In the genomic region with DNA sequence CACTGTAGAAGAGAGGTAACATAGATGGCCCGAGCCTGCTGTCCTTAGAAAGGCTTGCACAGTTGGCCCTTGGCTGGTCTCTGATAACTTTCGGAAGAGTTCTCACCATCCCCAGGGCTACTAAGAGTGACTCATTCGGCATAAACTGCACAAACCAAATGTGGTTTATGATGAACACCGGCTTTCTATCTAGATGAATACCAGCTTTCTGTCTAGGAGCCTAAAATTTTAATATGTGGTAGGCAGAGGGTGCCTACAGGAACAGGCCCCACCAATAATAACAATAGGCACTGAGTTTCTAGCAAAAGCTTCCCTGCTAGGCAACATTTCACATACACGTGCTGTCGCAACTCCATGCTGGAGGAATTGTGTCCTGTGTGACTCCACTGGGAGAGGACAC, we compare ENCODE assay signal across 17 cellular contexts. TPM values are rescaled to one million over a fixed set of nuclear protein-coding genes. Genes with fewer than 3 reads are reported as not detected.
DNase-seq lines count a peak whose midpoint lies in the region; ATAC-seq and TF ChIP-seq lines count a peak whose summit lies in the region.
"Had no signal": no experiment of that assay in that cellular context is flagged by ENCODE, and none has a peak within 500 bp of the region (broad histone marks: within the 10 kb centered on the region; RNA-seq: fewer than 3 reads in every experiment).

No MANE protein-coding gene starts in this region.

- no peak overlapping the region for H2BK120ac ChIP-seq in IMR-90 (ENCODE audit: low read depth, low read length)

- H3K27ac ChIP-seq in IMR-90 (ENCODE audit: insufficient read depth, low read length), result no peak overlapping the region
- H3K27ac ChIP-seq in brain microvascular endothelial cell, result peak overlapping the region; percentile 14
- H3K27ac ChIP-seq in osteoblast (ENCODE audit: low read depth, low read length), result peak overlapping the region; percentile 84
- H3K27ac ChIP-seq: Peyer's patch, suprapubic skin, WERI-Rb-1 had no signal

- H3K79me1 ChIP-seq in IMR-90 (ENCODE audit: low read depth in 1 of 2, low read length in 2 of 2), result peaks cover 14 to 60% of the 10 kb centered on the region in 2 experiments

- no peak overlapping the region for H3K4ac ChIP-seq in IMR-90 (ENCODE audit: low read depth, low read length)

- H2BK5ac ChIP-seq in IMR-90 (ENCODE audit: low read depth, low read length, poor library complexity, severe bottlenecking), result no peak overlapping the region

- no peak overlapping the region for H3K18ac ChIP-seq in IMR-90 (ENCODE audit: low read depth, low read length)

- no peak for TF ChIP-seq CTCF in IMR-90 (conservative IDR thresholded peaks at IDR 0.05; ENCODE audit: low read depth, low read length)
- no peak for TF ChIP-seq CTCF in brain microvascular endothelial cell (IDR thresholded peaks at IDR 0.05; ENCODE audit: low read depth, low read length, missing control alignments)
- TF ChIP-seq CTCF in osteoblast (IDR thresholded peaks at IDR 0.05; ENCODE audit: extremely low read depth, low read depth, low read length), result no peak

- in situ Hi-C loops in IMR-90 (cut with MboI; ENCODE audit: low sequenced_read_pairs), result no loop called here
- in situ Hi-C loops in brain microvascular endothelial cell (cut with HindIII; ENCODE audit: low pct_ligation_motif_present, low sequenced_read_pairs), result no loop called here

- no peak overlapping the region for H3K9ac ChIP-seq in IMR-90 (ENCODE audit: low read depth, low read length)

- H3K79me2 ChIP-seq in osteoblast (ENCODE audit: insufficient read depth, low read length), result peaks cover 73% of the 10 kb centered on the region

- H2BK20ac ChIP-seq in IMR-90 (ENCODE audit: low read depth, low read length), result no peak overlapping the region

- H3K4me1 ChIP-seq in IMR-90 (ENCODE audit: control insufficient read depth, insufficient read depth, low read length) (peaks cover 3% of the 10 kb centered on the region), osteoblast (ENCODE audit: insufficient read depth, low read length) (peaks cover 24% of the 10 kb centered on the region)
- H3K4me1 ChIP-seq: Peyer's patch, suprapubic skin had no signal

- H4K91ac ChIP-seq in IMR-90 (ENCODE audit: insufficient read depth, low read depth, low read length), result no peak overlapping the region

- H4K20me1 ChIP-seq in IMR-90 (ENCODE audit: insufficient read depth, low read length) (peaks cover 67% of the 10 kb centered on the region), osteoblast (ENCODE audit: insufficient read depth, low read length) (peaks cover 50% of the 10 kb centered on the region)

- intact Hi-C loops in IMR-90 (cut with micrococcal nuclease), result no loop called here

- no peak overlapping the region for H3K56ac ChIP-seq in IMR-90 (ENCODE audit: extremely low read depth, insufficient read depth, low read length)

- TF ChIP-seq POLR2A in IMR-90 (IDR thresholded peaks at IDR 0.05; ENCODE audit: low read depth, low read length), result no peak

- H2AFZ ChIP-seq in IMR-90 (replicated peaks; ENCODE audit: low read length, poor library complexity), result no peak overlapping the region
- H2AFZ ChIP-seq in osteoblast (ENCODE audit: low read length), result no peak overlapping the region

- no CpG with 5 or more reads among the region's 6 CpGs for WGBS in IMR-90 (ENCODE audit: extremely low coverage in 2 of 2, insufficient read length in 1 of 2), 2 experiments

- H3K36me3 ChIP-seq in IMR-90 (ENCODE audit: control insufficient read depth, insufficient read depth, low read length) (peaks cover 28% of the 10 kb centered on the region), brain microvascular endothelial cell (replicated peaks) (peaks cover 9% of the 10 kb centered on the region), osteoblast (ENCODE audit: insufficient read depth, low read length) (peaks cover 16% of the 10 kb centered on the region)

- no peak overlapping the region for H3K4me3 ChIP-seq in IMR-90 (ENCODE audit: insufficient read depth, low read depth, low read length)
- no peak overlapping the region for H3K4me3 ChIP-seq in brain microvascular endothelial cell (ENCODE audit: low read depth, low read length)
- no peak overlapping the region for H3K4me3 ChIP-seq in osteoblast (ENCODE audit: insufficient read depth, low read length)
- H3K4me3 ChIP-seq: GM12878, Peyer's patch, suprapubic skin had no signal

- no peak overlapping the region for H2BK15ac ChIP-seq in IMR-90 (ENCODE audit: low read depth, low read length)

- dilution Hi-C loops in IMR-90 (cut with HindIII; ENCODE audit: low sequenced_read_pairs, unreplicated experiment), result no loop called here

- no peak overlapping the region for H4K5ac ChIP-seq in IMR-90 (ENCODE audit: low read depth, low read length)

- H3K27me3 ChIP-seq in IMR-90 (ENCODE audit: control insufficient read depth, insufficient read depth, low read length) (no peaks in the 10 kb centered on the region), brain microvascular endothelial cell (replicated peaks) (no peaks in the 10 kb centered on the region), osteoblast (ENCODE audit: insufficient read depth, low read length) (no peaks in the 10 kb centered on the region)
- H3K27me3 ChIP-seq: Peyer's patch, suprapubic skin had no signal

- no peak overlapping the region for H2AK5ac ChIP-seq in IMR-90 (ENCODE audit: low read depth, low read length)

- no peak overlapping the region for H3K4me2 ChIP-seq in IMR-90 (ENCODE audit: low read depth, low read length)
- peak overlapping the region; percentile 55 for H3K4me2 ChIP-seq in osteoblast (ENCODE audit: insufficient read depth, low read length)

- no peak overlapping the region for H3K23ac ChIP-seq in IMR-90 (ENCODE audit: low read depth, low read length)

- H3K9me3 ChIP-seq in IMR-90 (ENCODE audit: control insufficient read depth, insufficient read depth, low read length) (no peaks in the 10 kb centered on the region), osteoblast (ENCODE audit: low read depth, low read length) (no peaks in the 10 kb centered on the region)
- H3K9me3 ChIP-seq: Peyer's patch, suprapubic skin had no signal

- no peak for TF ChIP-seq RAD21 in IMR-90 (IDR thresholded peaks at IDR 0.05; ENCODE audit: low read length)

- ATAC-seq in IMR-90 (ENCODE audit: low read depth) (peak; percentile 74), GM19395 (IDR thresholded peaks at IDR 0.05; ENCODE audit: unreplicated experiment) (no peak)
- ATAC-seq: activated CD8-positive, alpha-beta T cell treated with anti-CD3 and anti-CD28 coated beads, Interleukin-2, amount 10 ng/mL, durations not matched to agents 7 days and 5 days; GM12878 had no signal

- H2AK9ac ChIP-seq in IMR-90 (replicated peaks; ENCODE audit: low read depth, low read length, poor library complexity), result no peak overlapping the region

- peaks cover 12% of the 10 kb centered on the region; the same call in 1 of the 2 replicates for H3K9me1 ChIP-seq in IMR-90 (ENCODE audit: insufficient read depth, low read length)

- CTCF ChIA-PET in IMR-90 (lab: Yijun Ruan, JAX), result no interaction called here

- BruUV-seq in IMR-90 (replicated peaks; lab: Mats Ljungman, UMichigan), result no TSS peak

- POLR2A ChIA-PET in IMR-90 (lab: Charles Lee; ENCODE audit: unreplicated experiment), result no interaction called here

- no peak overlapping the region for H4K8ac ChIP-seq in IMR-90 (ENCODE audit: low read depth in 2 of 2, low read length in 2 of 2)

- 0 out of 2 replicates have a peak overlapping the region, but pooled peaks have one; percentile 21 for H3K14ac ChIP-seq in IMR-90 (replicated peaks; ENCODE audit: low read depth, low read length)

- DNase-seq in EL, result peak; percentile 84
- DNase-seq in IMR-90, result peak; percentile 69
- peak; percentile 65 for DNase-seq in brain microvascular endothelial cell
- no peak for DNase-seq in osteoblast (ENCODE audit: insufficient read length, low spot score, missing footprints)
- DNase-seq in NCI-H526 treated with DMSO at 0.1 percent for 48 hours (lab: John Stamatoyannopoulos, UW), result no peak
- no peak for DNase-seq in activated T-cell treated with anti-CD3 and anti-CD28 coated beads, Interleukin-2, amount 50 U/mL, for 48 hours
- DNase-seq: activated CD8-positive, alpha-beta T cell treated with anti-CD3 and anti-CD28 coated beads, Interleukin-2, amount 10 ng/mL, durations not matched to agents 7 days and 5 days; activated effector memory CD4-positive, alpha-beta T cell treated with anti-CD3 and anti-CD28 coated beads, Interleukin-2, amount 50 U/mL, for 16 hours; CD4-positive, alpha-beta memory T cell; DND-41; NCI-H2107; Peyer's patch; retina; WERI-Rb-1 had no signal

TF ChIP-seq in IMR-90, 13 proteins besides CTCF, POLR2A, EP300 and RAD21:
- TF ChIP-seq FOS (IDR thresholded peaks at IDR 0.05; ENCODE audit: low read depth, low read length) (no peak), CHD1 (IDR thresholded peaks at IDR 0.05; ENCODE audit: low read depth, low read length) (no peak), RCOR1 (IDR thresholded peaks at IDR 0.05; ENCODE audit: insufficient replicate concordance, low read length) (no peak), SMC3 (IDR thresholded peaks at IDR 0.05; ENCODE audit: low read depth, low read length) (no peak), CEBPB (IDR thresholded peaks at IDR 0.05; ENCODE audit: low read depth, low read length) (peak; percentile 51; the same call in 1 of the 2 replicates), BHLHE40 (IDR thresholded peaks at IDR 0.05; ENCODE audit: low read depth, low read length) (no peak), MAFK (IDR thresholded peaks at IDR 0.05; ENCODE audit: low read depth, low read length) (no peak), NFE2L2 (IDR thresholded peaks at IDR 0.05; ENCODE audit: low read depth, low read length) (no peak)
- TF ChIP-seq, protein P1, sequence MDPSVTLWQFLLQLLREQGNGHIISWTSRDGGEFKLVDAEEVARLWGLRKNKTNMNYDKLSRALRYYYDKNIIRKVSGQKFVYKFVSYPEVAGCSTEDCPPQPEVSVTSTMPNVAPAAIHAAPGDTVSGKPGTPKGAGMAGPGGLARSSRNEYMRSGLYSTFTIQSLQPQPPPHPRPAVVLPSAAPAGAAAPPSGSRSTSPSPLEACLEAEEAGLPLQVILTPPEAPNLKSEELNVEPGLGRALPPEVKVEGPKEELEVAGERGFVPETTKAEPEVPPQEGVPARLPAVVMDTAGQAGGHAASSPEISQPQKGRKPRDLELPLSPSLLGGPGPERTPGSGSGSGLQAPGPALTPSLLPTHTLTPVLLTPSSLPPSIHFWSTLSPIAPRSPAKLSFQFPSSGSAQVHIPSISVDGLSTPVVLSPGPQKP (IDR thresholded peaks at IDR 0.05; ENCODE audit: borderline replicate concordance, low read depth, low read length), result no peak

RNA-seq across cellular contexts. Expression of a gene that starts 15.4 kb away (rescaled TPM):
- total RNA-seq in IMR-90 (2012; rRNA removed) (203 and 357 TPM in 2 replicates), osteoblast (114 and 122 TPM in 2 replicates)
- 67.7 and 85.5 TPM in 2 replicates for polyA plus RNA-seq in IMR-90 (2012; rRNA removed)
- polyA plus RNA-seq in IMR-90 (2012; cell fraction: cytosol; rRNA removed), result 38.0 and 70.7 TPM in 2 replicates
- polyA plus RNA-seq in IMR-90 (2012; cell fraction: nucleus; rRNA removed; ENCODE audit: low replicate concordance), result 74.1 and 206 TPM in 2 replicates

Comparison
In these comparisons a context has a peak if more than half of its experiments do, and no peak if none do; other contexts are left out.
1. DNase-seq: peak in EL (single experiment), IMR-90 (single experiment) and brain microvascular endothelial cell (single experiment); none in osteoblast (single experiment), NCI-H526 treated with DMSO at 0.1 percent for 48 hours (single experiment) and activated T-cell treated with anti-CD3 and anti-CD28 coated beads, Interleukin-2, amount 50 U/mL, for 48 hours (0 of 2).